ENCODE assay signal across 9 cellular contexts in genomic region chr15:28094732-28095521, GRCh38. TPM values are rescaled to one million over a fixed set of nuclear protein-coding genes. Genes with fewer than 3 reads are reported as not detected.
DNase-seq lines count a peak whose midpoint lies in the region; ATAC-seq and TF ChIP-seq lines count a peak whose summit lies in the region.
"Had no signal": no experiment of that assay in that cellular context is flagged by ENCODE, and none has a peak within 500 bp of the region (broad histone marks: within the 10 kb centered on the region; RNA-seq: fewer than 3 reads in every experiment).

No MANE protein-coding gene starts in this region.

- peaks cover 57% of the 10 kb centered on the region for H3K27me3 ChIP-seq in gastroesophageal sphincter

- H3K27ac ChIP-seq in gastroesophageal sphincter = peak overlapping the region in 3 of 4 donors; percentile 18 to 82 (median 75)
- H3K27ac ChIP-seq: HL-60 had no signal

- H3K36me3 ChIP-seq in gastroesophageal sphincter = no peaks in the 10 kb centered on the region

- intact Hi-C loops in activated CD4-positive, alpha-beta memory T cell treated with anti-CD3 and anti-CD28 coated beads for 36 hours (cut with micrococcal nuclease) = no loop called here

- peak overlapping the region; percentile 76 for H3K4me3 Mint-ChIP-seq in activated CD4-positive, alpha-beta memory T cell treated with anti-CD3 and anti-CD28 coated beads for 36 hours

- H3K27ac Mint-ChIP-seq in activated CD4-positive, alpha-beta memory T cell treated with anti-CD3 and anti-CD28 coated beads for 36 hours = no peak overlapping the region

- ATAC-seq in gastroesophageal sphincter (peak; percentile 4), omental fat pad (ENCODE audit: low FRiP score) (peak; percentile 14), GM21447 (IDR thresholded peaks at IDR 0.05; ENCODE audit: unreplicated experiment) (no peak), GM21737 (IDR thresholded peaks at IDR 0.05; ENCODE audit: unreplicated experiment) (no peak), HG03045 (IDR thresholded peaks at IDR 0.05; ENCODE audit: unreplicated experiment) (no peak)

- TF ChIP-seq POLR2A in gastroesophageal sphincter (IDR thresholded peaks at IDR 0.05) = no peak

- H3K4me1 ChIP-seq in gastroesophageal sphincter = peaks cover 0 to 56% (median 14%) of the 10 kb centered on the region in 3 donors

- TF ChIP-seq CTCF in GM12864 (IDR thresholded peaks at IDR 0.05; ENCODE audit: low read depth, low read length, missing control alignments) (no peak), gastroesophageal sphincter (IDR thresholded peaks at IDR 0.05) (no peak), omental fat pad (IDR thresholded peaks at IDR 0.05) (no peak)

- peaks cover 0 to 18% (median 0%) of the 10 kb centered on the region in 3 donors for H3K9me3 ChIP-seq in gastroesophageal sphincter

- POLR2A ChIA-PET in activated CD4-positive, alpha-beta memory T cell treated with anti-CD3 and anti-CD28 coated beads for 36 hours (lab: Charles Lee) = no interaction called here

- H3K4me3 ChIP-seq in GM12864 (ENCODE audit: low read depth, low read length) = peak overlapping the region; percentile 21
- H3K4me3 ChIP-seq in gastroesophageal sphincter = peak overlapping the region; percentile 36 to 61

- DNase-seq in GM12864 (ENCODE audit: low read depth) (no peak), omental fat pad (ENCODE audit: low spot score) (no peak), NCI-H1930 (lab: John Stamatoyannopoulos, UW) (no peak)
- DNase-seq in activated CD4-positive, alpha-beta memory T cell treated with anti-CD3 and anti-CD28 coated beads for 36 hours = peak; percentile 22

- WGBS in gastroesophageal sphincter (ENCODE audit: low coverage in 1 of 2), 2 donors = 40% methylated on average over 1 of the region's 76 CpGs; no CpG with 5 or more reads in 1 of the 2 donors

- H3K4me1 Mint-ChIP-seq in activated CD4-positive, alpha-beta memory T cell treated with anti-CD3 and anti-CD28 coated beads for 36 hours (ENCODE audit: low read depth) = peaks cover 31% of the 10 kb centered on the region

- peaks cover 16% of the 10 kb centered on the region for H3K9me3 Mint-ChIP-seq in activated CD4-positive, alpha-beta memory T cell treated with anti-CD3 and anti-CD28 coated beads for 36 hours

- CTCF ChIA-PET in activated CD4-positive, alpha-beta memory T cell treated with anti-CD3 and anti-CD28 coated beads for 36 hours (lab: Charles Lee) = interaction anchor here (1.0 kb wide), 1 partner anchor 31 kb away, joined by 3 read pairs; no protein-coding TSS in a partner anchor

- H3K36me3 Mint-ChIP-seq in activated CD4-positive, alpha-beta memory T cell treated with anti-CD3 and anti-CD28 coated beads for 36 hours = peaks cover 10% of the 10 kb centered on the region

- TF ChIP-seq EP300 in gastroesophageal sphincter (IDR thresholded peaks at IDR 0.05) = no peak

- H3K27me3 Mint-ChIP-seq in activated CD4-positive, alpha-beta memory T cell treated with anti-CD3 and anti-CD28 coated beads for 36 hours = peaks cover 64% of the 10 kb centered on the region

RNA-seq across cellular contexts. Expression of gene OCA2, which starts 4.2 kb away (rescaled TPM):
- not detected for total RNA-seq in activated CD4-positive, alpha-beta memory T cell treated with anti-CD3 and anti-CD28 coated beads for 36 hours
- 1 to 10 TPM in 2 of 4 donors, under 1 TPM in 1, not detected in 1; 0.40 to 2.0 (median 1.1) TPM for total RNA-seq in gastroesophageal sphincter
- 1 to 10 TPM in 1 of 4 donors, under 1 TPM in 1, not detected in 2; 0.19 to 1.1 TPM for total RNA-seq in omental fat pad

Comparison
In these comparisons a context has a peak if more than half of its experiments do, and no peak if none do; other contexts are left out.
1. ATAC-seq: peak in gastroesophageal sphincter (single experiment) and omental fat pad (single experiment); none in GM21447 (single experiment), GM21737 (single experiment) and HG03045 (single experiment).